Comparison of ENCODE assay signal across 8 cellular contexts in genomic region chr9:127976943-127977871, GRCh38. TPM values are rescaled to one million over a fixed set of nuclear protein-coding genes. Genes with fewer than 3 reads are reported as not detected.
DNase-seq lines count a peak whose midpoint lies in the region; ATAC-seq, FAIRE-seq and TF ChIP-seq lines count a peak whose summit lies in the region.

No MANE protein-coding gene starts in this region.

- H3K36me3 ChIP-seq in HUES48 (ENCODE audit: control insufficient read depth, insufficient read depth, low read length): no peaks in the 10 kb centered on the region
- no peaks in the 10 kb centered on the region for H3K36me3 ChIP-seq in muscle layer of duodenum (ENCODE audit: control insufficient read depth in 1 of 2, insufficient read depth in 2 of 2, low read length in 2 of 2)

- peaks cover 9% of the 10 kb centered on the region for H3K27me3 Mint-ChIP-seq in brain

- H3K36me3 Mint-ChIP-seq in brain: no peaks in the 10 kb centered on the region

- peak overlapping the region; percentile 59 for H3K27ac ChIP-seq in HUES48 (ENCODE audit: low read depth, low read length)
- H3K27ac ChIP-seq in muscle layer of duodenum (ENCODE audit: low read length): peak overlapping the region; percentile 89

- no peak for FAIRE-seq in frontal cortex (lab: Jason Lieb, UNC)

- H3K4me3 ChIP-seq in AG10803 (ENCODE audit: low read length) (peak overlapping the region; percentile 89), HUES48 (ENCODE audit: low read depth, low read length) (peak overlapping the region; percentile 44), muscle layer of duodenum (ENCODE audit: low read depth in 1 of 2, low read length in 2 of 2) (peak overlapping the region; percentile 72 to 95)

- no peak for DNase-seq in AG10803 (ENCODE audit: low read depth)
- no peak for DNase-seq in frontal cortex (ENCODE audit: low spot score in 2 of 2)
- DNase-seq in ureter (ENCODE audit: low spot score): no peak
- DNase-seq in AG20443 (ENCODE audit: low spot score): no peak

- peaks cover 81% of the 10 kb centered on the region for H3K4me1 Mint-ChIP-seq in brain

- no peaks in the 10 kb centered on the region for H3K9me3 Mint-ChIP-seq in brain

- TF ChIP-seq CTCF in AG10803 (conservative IDR thresholded peaks at IDR 0.05; ENCODE audit: low read length) (no peak), brain (conservative IDR thresholded peaks at IDR 0.05) (no peak)

- ATAC-seq in GM18511 (IDR thresholded peaks at IDR 0.05; ENCODE audit: unreplicated experiment): no peak

- H3K9me3 ChIP-seq in HUES48 (ENCODE audit: control insufficient read depth, insufficient read depth, low read length): no peaks in the 10 kb centered on the region
- H3K9me3 ChIP-seq in muscle layer of duodenum (ENCODE audit: control insufficient read depth in 1 of 2, low read length in 2 of 2): no peaks in the 10 kb centered on the region

- H3K4me1 ChIP-seq in HUES48 (ENCODE audit: control insufficient read depth, insufficient read depth, low read length) (peaks cover 30% of the 10 kb centered on the region), muscle layer of duodenum (ENCODE audit: control insufficient read depth in 1 of 2, insufficient read depth in 2 of 2, low read length in 2 of 2) (peaks cover 42 to 84% of the 10 kb centered on the region in 2 donors)

- no peaks in the 10 kb centered on the region for H3K27me3 ChIP-seq in HUES48 (ENCODE audit: control insufficient read depth, insufficient read depth, low read length)
- no peaks in the 10 kb centered on the region for H3K27me3 ChIP-seq in muscle layer of duodenum (ENCODE audit: low read depth, low read length)

- H3K27ac Mint-ChIP-seq in brain: peak overlapping the region; percentile 66 to 99 (median 84)

- no peak overlapping the region; the same call in 1 of the 2 replicates for H3K9ac ChIP-seq in HUES48 (ENCODE audit: low read depth, low read length)

- H3K4me3 Mint-ChIP-seq in brain: peak overlapping the region; percentile 89 to 99 (median 97)

RNA-seq across cellular contexts. Expression of gene EEIG1, which starts 3.6 kb away (rescaled TPM):
- polyA plus RNA-seq in brain (ENCODE audit: insufficient read depth, low read depth, low replicate concordance): 78.8 TPM
- total RNA-seq in frontal cortex (5.7 TPM), ureter (99.6 TPM)

RNA-seq across cellular contexts. Expression of gene DPM2, which starts 39.6 kb away (rescaled TPM):
- polyA plus RNA-seq in brain (ENCODE audit: insufficient read depth, low read depth, low replicate concordance): 144 TPM
- total RNA-seq in frontal cortex (11.4 TPM), ureter (41.1 TPM)

RNA-seq across cellular contexts. Expression of gene PIP5KL1, which starts 46.6 kb away (rescaled TPM):
- 2.4 TPM for polyA plus RNA-seq in brain (ENCODE audit: insufficient read depth, low read depth, low replicate concordance)
- 6.1 TPM for total RNA-seq in frontal cortex
- 3.3 TPM for total RNA-seq in ureter

Comparison
In these comparisons a context has a peak if more than half of its experiments do, and no peak if none do; other contexts are left out.
1. RNA of gene EEIG1, which starts 3.6 kb away (total RNA-seq): 99.6 TPM in ureter (single experiment); 5.7 TPM in frontal cortex (single experiment); every median in the first group is over 10 times any median in the second.
2. Peak in every context shown above with its lines, with median percentiles within 50 percentile points of each other: H3K4me3 ChIP-seq.